In genomic region chr2:85243101-85244072, GRCh38 we compare ENCODE assay signal across 8 cellular contexts.
DNase-seq lines count a peak whose midpoint lies in the region; ATAC-seq and TF ChIP-seq lines count a peak whose summit lies in the region.

No MANE protein-coding gene starts in this region.

- H3K36me3 ChIP-seq in GM06990 (ENCODE audit: control insufficient read depth, insufficient read depth, low read length) (no peaks in the 10 kb centered on the region), Loucy (ENCODE audit: insufficient read depth, low read length) (no peaks in the 10 kb centered on the region), stomach (no peaks in the 10 kb centered on the region)

- peaks cover 7% of the 10 kb centered on the region for H3K27me3 Mint-ChIP-seq in activated naive CD8-positive, alpha-beta T cell treated with anti-CD3 and anti-CD28 coated beads, Interleukin-2, amount 50 U/mL, for 24 hours

- intact Hi-C loops in stomach (cut with DNase I; ENCODE audit: low total_unique reads): no loop called here

- H3K9me3 ChIP-seq in Loucy (ENCODE audit: insufficient read depth, low read depth, low read length) (no peaks in the 10 kb centered on the region), stomach (no peaks in the 10 kb centered on the region)

- DNase-seq in GM06990 (ENCODE audit: extremely low read depth, insufficient read length): no peak
- DNase-seq in activated naive CD8-positive, alpha-beta T cell treated with anti-CD3 and anti-CD28 coated beads, Interleukin-2, amount 50 U/mL, for 24 hours: peak; percentile 36
- DNase-seq in iPS-NIHi7 (ENCODE audit: extremely low spot score): peak; percentile 76
- DNase-seq in stomach: peak; percentile 38
- DNase-seq in stimulated activated naive CD4-positive, alpha-beta T cell treated with Interleukin-2 at 50 U/mL for 16 hours (lab: John Stamatoyannopoulos, UW): no peak
- DNase-seq in NCI-H446 treated with DMSO at 0.1 percent for 48 hours (lab: John Stamatoyannopoulos, UW): no peak

- 62 to 75% (median 67%) methylated on average over 22 to 24 of the region's 24 CpGs for WGBS in stomach, 5 donors

- TF ChIP-seq CTCF in GM06990 (IDR thresholded peaks at IDR 0.05; ENCODE audit: insufficient read depth, low read length, poor library complexity, severe bottlenecking): peak; percentile 54
- peak; percentile 66 for TF ChIP-seq CTCF in Loucy (conservative IDR thresholded peaks at IDR 0.05; ENCODE audit: low read length)
- TF ChIP-seq CTCF in stomach (IDR thresholded peaks at IDR 0.05): peak in 4 of 7 experiments; percentile 20 to 50 (median 44)

- no peak overlapping the region for H3K4me3 Mint-ChIP-seq in activated naive CD8-positive, alpha-beta T cell treated with anti-CD3 and anti-CD28 coated beads, Interleukin-2, amount 50 U/mL, for 24 hours

- H3K4me3 ChIP-seq in GM06990 (replicated peaks; ENCODE audit: low read depth, low read length) (no peak overlapping the region), Loucy (ENCODE audit: low read length, poor library complexity, severe bottlenecking) (no peak overlapping the region), stomach (no peak overlapping the region)

- TF ChIP-seq EP300 in stomach (IDR thresholded peaks at IDR 0.05): no peak

- H4K20me1 ChIP-seq in Loucy (ENCODE audit: insufficient read depth, low read length, poor library complexity, severe bottlenecking): no peaks in the 10 kb centered on the region

- H3F3A ChIP-seq in Loucy (ENCODE audit: low read depth): no peaks in the 10 kb centered on the region

- H3K4me1 Mint-ChIP-seq in activated naive CD8-positive, alpha-beta T cell treated with anti-CD3 and anti-CD28 coated beads, Interleukin-2, amount 50 U/mL, for 24 hours: peaks cover 7% of the 10 kb centered on the region

- H2AFZ ChIP-seq in Loucy (ENCODE audit: low read length): peak overlapping the region; percentile 77

- H3K4me1 ChIP-seq in Loucy (ENCODE audit: insufficient read depth, low read length, poor library complexity, severe bottlenecking) (no peaks in the 10 kb centered on the region), stomach (peaks cover under 1 to 21% (median 7%) of the 10 kb centered on the region in 4 donors)

- no peaks in the 10 kb centered on the region for H3K9me3 Mint-ChIP-seq in activated naive CD8-positive, alpha-beta T cell treated with anti-CD3 and anti-CD28 coated beads, Interleukin-2, amount 50 U/mL, for 24 hours

- no peak overlapping the region for H3K4me2 ChIP-seq in Loucy (ENCODE audit: low read depth, low read length, poor library complexity, severe bottlenecking)

- H3K79me2 ChIP-seq in Loucy (ENCODE audit: insufficient read depth, low read length): no peaks in the 10 kb centered on the region

- no peak overlapping the region for H3K9ac ChIP-seq in Loucy (ENCODE audit: low read depth, low read length, poor library complexity, severe bottlenecking)

- H3K27me3 ChIP-seq in GM06990 (replicated peaks; ENCODE audit: control insufficient read depth, insufficient read depth, low read length): no peaks in the 10 kb centered on the region; the same call in 1 of the 2 replicates
- no peaks in the 10 kb centered on the region for H3K27me3 ChIP-seq in Loucy (ENCODE audit: insufficient read depth, low read length, poor library complexity, severe bottlenecking)
- no peaks in the 10 kb centered on the region for H3K27me3 ChIP-seq in stomach

- H3K9me2 ChIP-seq in Loucy (replicated peaks; ENCODE audit: low read depth, low read length): no peaks in the 10 kb centered on the region

- no peaks in the 10 kb centered on the region for H3K36me3 Mint-ChIP-seq in activated naive CD8-positive, alpha-beta T cell treated with anti-CD3 and anti-CD28 coated beads, Interleukin-2, amount 50 U/mL, for 24 hours (ENCODE audit: low read depth)

- ATAC-seq in activated naive CD8-positive, alpha-beta T cell treated with anti-CD3 and anti-CD28 coated beads, Interleukin-2, amount 50 U/mL, for 24 hours: no peak
- no peak for ATAC-seq in HG03280 (IDR thresholded peaks at IDR 0.05; ENCODE audit: unreplicated experiment)

- no peak for TF ChIP-seq POLR2A in stomach (IDR thresholded peaks at IDR 0.05)

- no peak overlapping the region for H3K27ac ChIP-seq in stomach

- H3K27ac Mint-ChIP-seq in activated naive CD8-positive, alpha-beta T cell treated with anti-CD3 and anti-CD28 coated beads, Interleukin-2, amount 50 U/mL, for 24 hours: no peak overlapping the region

Comparison
In these comparisons a context has a peak if more than half of its experiments do, and no peak if none do; other contexts are left out.
1. DNase-seq: peak in activated naive CD8-positive, alpha-beta T cell treated with anti-CD3 and anti-CD28 coated beads, Interleukin-2, amount 50 U/mL, for 24 hours (single experiment), iPS-NIHi7 (single experiment) and stomach (single experiment); none in GM06990 (single experiment), stimulated activated naive CD4-positive, alpha-beta T cell treated with Interleukin-2 at 50 U/mL for 16 hours (single experiment) and NCI-H446 treated with DMSO at 0.1 percent for 48 hours (single experiment).
2. Peak in every context shown above with its lines, with median percentiles within 50 percentile points of each other: CTCF ChIP-seq.